In genomic region chr9:86241216-86241615, GRCh38 we compare ENCODE assay signal across 20 cellular contexts. TPM values are rescaled to one million over a fixed set of nuclear protein-coding genes. Genes with fewer than 3 reads are reported as not detected.
DNase-seq lines count a peak whose midpoint lies in the region; ATAC-seq and TF ChIP-seq lines count a peak whose summit lies in the region.
"Had no signal": no experiment of that assay in that cellular context is flagged by ENCODE, and none has a peak within 500 bp of the region (broad histone marks: within the 10 kb centered on the region; RNA-seq: fewer than 3 reads in every experiment).

No MANE protein-coding gene starts in this region.

- H3K9me3 Mint-ChIP-seq in activated CD4-positive, alpha-beta T cell treated with anti-CD3 and anti-CD28 coated beads for 36 hours (ENCODE audit: low read depth) = no peaks in the 10 kb centered on the region
- no peaks in the 10 kb centered on the region for H3K9me3 Mint-ChIP-seq in stimulated activated effector memory CD8-positive, alpha-beta T cell treated with anti-CD3 and anti-CD28 coated beads, Interleukin-12 subunit alpha, Interleukin-12 subunit beta, amount 100 ng/mL, for 72 hours

- POLR2A ChIA-PET in activated CD4-positive, alpha-beta T cell treated with anti-CD3 and anti-CD28 coated beads for 36 hours (lab: Charles Lee) = no interaction called here

- peak overlapping the region; percentile 53 for H3K27ac ChIP-seq in left ventricle myocardium inferior (replicated peaks)
- H3K27ac ChIP-seq in right cardiac atrium (ENCODE audit: low read length) = no peak overlapping the region

- intact Hi-C loops in activated CD4-positive, alpha-beta T cell treated with anti-CD3 and anti-CD28 coated beads for 36 hours (cut with DNase I, micrococcal nuclease) = no loop called here
- intact Hi-C loops in left ventricle myocardium inferior (cut with micrococcal nuclease) = no loop called here
- intact Hi-C loops in right cardiac atrium (cut with DNase I) = no loop called here

- H3K27ac Mint-ChIP-seq in activated CD4-positive, alpha-beta T cell treated with anti-CD3 and anti-CD28 coated beads for 36 hours = no peak overlapping the region
- no peak overlapping the region for H3K27ac Mint-ChIP-seq in stimulated activated effector memory CD8-positive, alpha-beta T cell treated with anti-CD3 and anti-CD28 coated beads, Interleukin-12 subunit alpha, Interleukin-12 subunit beta, amount 100 ng/mL, for 72 hours

- H3K36me3 Mint-ChIP-seq in activated CD4-positive, alpha-beta T cell treated with anti-CD3 and anti-CD28 coated beads for 36 hours (ENCODE audit: low read depth) = no peaks in the 10 kb centered on the region
- H3K36me3 Mint-ChIP-seq in stimulated activated effector memory CD8-positive, alpha-beta T cell treated with anti-CD3 and anti-CD28 coated beads, Interleukin-12 subunit alpha, Interleukin-12 subunit beta, amount 100 ng/mL, for 72 hours = no peaks in the 10 kb centered on the region
- H3K36me3 Mint-ChIP-seq: CD4-positive, alpha-beta memory T cell had no signal

- no peaks in the 10 kb centered on the region for H3K27me3 Mint-ChIP-seq in activated CD4-positive, alpha-beta T cell treated with anti-CD3 and anti-CD28 coated beads for 36 hours
- H3K27me3 Mint-ChIP-seq: CD4-positive, alpha-beta memory T cell had no signal

- peak; percentile 53 for ATAC-seq in activated CD4-positive, alpha-beta T cell treated with anti-CD3 and anti-CD28 coated beads for 36 hours
- no peak for ATAC-seq in right cardiac atrium
- peak; percentile 42 for ATAC-seq in stimulated activated effector memory CD8-positive, alpha-beta T cell treated with anti-CD3 and anti-CD28 coated beads, Interleukin-12 subunit alpha, Interleukin-12 subunit beta, amount 100 ng/mL, for 72 hours
- ATAC-seq: GM12878 had no signal

- TF ChIP-seq CTCF in left ventricle myocardium inferior (IDR thresholded peaks at IDR 0.05; ENCODE audit: borderline replicate concordance) = no peak
- no peak for TF ChIP-seq CTCF in choroid plexus epithelial cell (conservative IDR thresholded peaks at IDR 0.05; ENCODE audit: low read depth, low read length)

- WGBS in right cardiac atrium = 55% methylated on average over 7 of the region's 7 CpGs

- H3K9me3 ChIP-seq in left ventricle myocardium inferior (replicated peaks) (no peaks in the 10 kb centered on the region), right cardiac atrium (ENCODE audit: control insufficient read depth, low read length) (no peaks in the 10 kb centered on the region)
- H3K9me3 ChIP-seq: HAP-1 had no signal

- peak; percentile 5 for DNase-seq in activated CD4-positive, alpha-beta T cell treated with anti-CD3 and anti-CD28 coated beads for 36 hours
- no peak for DNase-seq in activated CD4-positive, alpha-beta T cell treated with anti-CD3 and anti-CD28 coated beads, Interleukin-2, amount 50 U/mL, for 1 hour
- DNase-seq in left ventricle myocardium inferior (no peak), right cardiac atrium (no peak), choroid plexus epithelial cell (ENCODE audit: low read depth) (peak; percentile 47), NCI-H128 (lab: John Stamatoyannopoulos, UW; ENCODE audit: unreplicated experiment) (no peak), mesenteric fat pad (ENCODE audit: low spot score) (no peak)
- DNase-seq in stimulated activated effector memory CD8-positive, alpha-beta T cell treated with anti-CD3 and anti-CD28 coated beads, Interleukin-12 subunit alpha, Interleukin-12 subunit beta, amount 100 ng/mL, for 72 hours (ENCODE audit: low spot score in 2 of 2) = no peak
- DNase-seq: 8988T; CD4-positive, alpha-beta memory T cell; DMS79; Kasumi-1; NCI-H1105; NCI-H1694 treated with DMSO at 0.1 percent for 48 hours; NCI-H2107; NCI-H226; NCI-H524 treated with DMSO at 0.1 percent for 48 hours had no signal

- H3K4me1 Mint-ChIP-seq in activated CD4-positive, alpha-beta T cell treated with anti-CD3 and anti-CD28 coated beads for 36 hours = peaks cover 5% of the 10 kb centered on the region
- H3K4me1 Mint-ChIP-seq in stimulated activated effector memory CD8-positive, alpha-beta T cell treated with anti-CD3 and anti-CD28 coated beads, Interleukin-12 subunit alpha, Interleukin-12 subunit beta, amount 100 ng/mL, for 72 hours = no peaks in the 10 kb centered on the region

- H3K27me3 ChIP-seq in left ventricle myocardium inferior (ENCODE audit: low read depth) (no peaks in the 10 kb centered on the region), right cardiac atrium (ENCODE audit: control insufficient read depth, insufficient read depth) (no peaks in the 10 kb centered on the region)

- no peak overlapping the region for H3K4me3 ChIP-seq in left ventricle myocardium inferior
- no peak overlapping the region for H3K4me3 ChIP-seq in right cardiac atrium (ENCODE audit: low read length)
- H3K4me3 ChIP-seq in choroid plexus epithelial cell (ENCODE audit: low read depth, low read length) = no peak overlapping the region
- H3K4me3 ChIP-seq: GM12878, HAP-1 had no signal

- CTCF ChIA-PET in activated CD4-positive, alpha-beta T cell treated with anti-CD3 and anti-CD28 coated beads for 36 hours (lab: Charles Lee) = no interaction called here

- no peak overlapping the region for H3K4me3 Mint-ChIP-seq in activated CD4-positive, alpha-beta T cell treated with anti-CD3 and anti-CD28 coated beads for 36 hours
- no peak overlapping the region for H3K4me3 Mint-ChIP-seq in stimulated activated effector memory CD8-positive, alpha-beta T cell treated with anti-CD3 and anti-CD28 coated beads, Interleukin-12 subunit alpha, Interleukin-12 subunit beta, amount 100 ng/mL, for 72 hours
- H3K4me3 Mint-ChIP-seq: CD4-positive, alpha-beta memory T cell had no signal

- no peaks in the 10 kb centered on the region for H3K36me3 ChIP-seq in left ventricle myocardium inferior
- H3K36me3 ChIP-seq: HAP-1 had no signal

- H3K4me1 ChIP-seq in left ventricle myocardium inferior (peaks cover 9% of the 10 kb centered on the region), right cardiac atrium (ENCODE audit: control insufficient read depth, insufficient read depth, low read length) (no peaks in the 10 kb centered on the region)

RNA-seq across cellular contexts. Expression of gene C9orf153, which starts 18.2 kb away (rescaled TPM):
- total RNA-seq in activated CD4-positive, alpha-beta T cell treated with anti-CD3 and anti-CD28 coated beads for 36 hours = under 1 TPM; 0.25 to 0.46 TPM
- total RNA-seq in left ventricle myocardium inferior = 0.38 TPM
- under 1 TPM in 3 of 4 donors, not detected in 1; 0.26 to 0.53 (median 0.35) TPM for total RNA-seq in right cardiac atrium
- 0.18 TPM for polyA plus RNA-seq in right cardiac atrium
- 0.55 TPM for total RNA-seq in mesenteric fat pad
- polyA plus RNA-seq: BJ; CD4-positive, alpha-beta memory T cell had no signal

RNA-seq across cellular contexts. Expression of gene ISCA1, which starts 41.1 kb away (rescaled TPM):
- 10 to 100 TPM; 27.1 to 27.4 TPM for total RNA-seq in activated CD4-positive, alpha-beta T cell treated with anti-CD3 and anti-CD28 coated beads for 36 hours
- 78.3 TPM for total RNA-seq in left ventricle myocardium inferior
- 10 to 100 TPM; 60.1 to 67.1 (median 62.2) TPM for total RNA-seq in right cardiac atrium
- polyA plus RNA-seq in right cardiac atrium = 80.8 TPM
- 45.2 TPM for total RNA-seq in mesenteric fat pad

Comparison
In these comparisons a context has a peak if more than half of its experiments do, and no peak if none do; other contexts are left out.
1. DNase-seq: peak in activated CD4-positive, alpha-beta T cell treated with anti-CD3 and anti-CD28 coated beads for 36 hours (single experiment) and choroid plexus epithelial cell (single experiment); none in activated CD4-positive, alpha-beta T cell treated with anti-CD3 and anti-CD28 coated beads, Interleukin-2, amount 50 U/mL, for 1 hour (single experiment), left ventricle myocardium inferior (single experiment), right cardiac atrium (0 of 3), stimulated activated effector memory CD8-positive, alpha-beta T cell treated with anti-CD3 and anti-CD28 coated beads, Interleukin-12 subunit alpha, Interleukin-12 subunit beta, amount 100 ng/mL, for 72 hours (0 of 2), NCI-H128 (single experiment) and mesenteric fat pad (single experiment).
2. ATAC-seq: peak in activated CD4-positive, alpha-beta T cell treated with anti-CD3 and anti-CD28 coated beads for 36 hours (single experiment) and stimulated activated effector memory CD8-positive, alpha-beta T cell treated with anti-CD3 and anti-CD28 coated beads, Interleukin-12 subunit alpha, Interleukin-12 subunit beta, amount 100 ng/mL, for 72 hours (single experiment); none in right cardiac atrium (0 of 2).